8 cellular contexts compared by ENCODE assay signal in genomic region chr7:1569833-1570632, GRCh38. TPM values are rescaled to one million over a fixed set of nuclear protein-coding genes. Genes with fewer than 3 reads are reported as not detected.
DNase-seq lines count a peak whose midpoint lies in the region; ATAC-seq and TF ChIP-seq lines count a peak whose summit lies in the region.

Gene PSMG3 (minus strand): TSS chr7:1570032. CDS start chr7:1569339, 693 bp downstream.

- H3K27ac ChIP-seq in layer of hippocampus (ENCODE audit: low read depth, low read length) = peak within 1 kb of the TSS; percentile 92

- H3K9me3 Mint-ChIP-seq in chondrocyte (ENCODE audit: low read depth) = no peaks in the 10 kb centered on the region

- H3K4me1 Mint-ChIP-seq in chondrocyte (ENCODE audit: low read depth) = peaks cover 58% of the 10 kb centered on the region

- no peaks in the 10 kb centered on the region for H3K27me3 Mint-ChIP-seq in chondrocyte (ENCODE audit: low read depth)

- H3K36me3 Mint-ChIP-seq in chondrocyte (ENCODE audit: low read depth) = peaks cover 10% of the 10 kb centered on the region

- H3K4me3 Mint-ChIP-seq in chondrocyte (ENCODE audit: unreplicated experiment) = peak within 1 kb of the TSS; percentile 90

- peak within 1 kb of the TSS; percentile 98 for H3K27ac Mint-ChIP-seq in chondrocyte (ENCODE audit: unreplicated experiment)

- DNase-seq in AML-193 (lab: John Stamatoyannopoulos, UW) (peak; percentile 71 to 72), NCI-H460 (ENCODE audit: extremely low read depth, low read depth) (peak; percentile 83), chondrocyte (ENCODE audit: low spot score) (peak; percentile 95)
- peak; percentile 86 for DNase-seq in activated CD4-positive, alpha-beta T cell treated with anti-CD3 and anti-CD28 coated beads for 24 hours (ENCODE audit: low read depth in 2 of 2)
- peak; percentile 73 to 90 (median 84) for DNase-seq in stimulated activated CD4-positive, alpha-beta T cell treated with anti-CD3 and anti-CD28 coated beads, Interleukin-1b, Interleukin-23, amount 100 ng/mL, for 24 hours (ENCODE audit: low read depth in 4 of 4, low spot score in 1 of 4)

- no peaks in the 10 kb centered on the region for H3K27me3 ChIP-seq in layer of hippocampus (ENCODE audit: control insufficient read depth, insufficient read depth, low read length)

- peak; percentile 70 for TF ChIP-seq CTCF in chondrocyte (IDR thresholded peaks at IDR 0.05)

- peak; percentile 95 for ATAC-seq in GM19025 (IDR thresholded peaks at IDR 0.05; ENCODE audit: low read depth, unreplicated experiment)
- ATAC-seq in HG03280 (IDR thresholded peaks at IDR 0.05; ENCODE audit: unreplicated experiment) = peak; percentile 96

RNA-seq across cellular contexts. Expression of gene PSMG3, which starts in this region (rescaled TPM):
- total RNA-seq in NCI-H460 (2014; rRNA removed; shearing (Covaris generic)) = 125 and 137 TPM in 2 replicates
- 190 and 249 TPM in 2 replicates for polyA plus RNA-seq in NCI-H460 (2014; cell fraction: nucleus; rRNA removed)
- 29.9 to 31.9 TPM (median 31.7 TPM) in 3 replicates for total RNA-seq in chondrocyte

Comparison
In these comparisons a context has a peak if more than half of its experiments do, and no peak if none do; other contexts are left out.
1. Peak in every context shown above with its lines: DNase-seq, ATAC-seq and H3K27ac ChIP-seq.